17 cellular contexts compared by ENCODE assay signal in the genomic region with DNA sequence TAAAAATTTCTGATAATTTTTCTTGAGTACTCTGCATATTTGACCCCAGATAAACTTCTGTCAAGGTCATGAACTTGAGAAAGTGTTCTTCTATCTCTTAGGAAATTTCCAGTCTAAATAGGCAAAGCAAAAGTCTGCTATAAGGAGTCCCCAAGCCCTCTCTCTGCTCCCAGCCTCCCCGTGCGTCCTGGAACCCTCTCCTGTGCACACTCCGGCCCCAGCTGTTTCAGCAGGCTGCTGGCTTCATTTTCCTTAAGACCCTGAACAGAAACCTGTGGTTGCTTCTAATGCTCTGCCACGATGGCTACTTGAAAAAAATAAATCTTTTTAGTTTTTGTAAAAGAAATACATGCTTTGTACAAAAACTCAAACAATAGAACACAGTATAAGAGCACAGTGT. TPM values are rescaled to one million over a fixed set of nuclear protein-coding genes. Genes with fewer than 3 reads are reported as not detected.
DNase-seq lines count a peak whose midpoint lies in the region; ATAC-seq, FAIRE-seq and TF ChIP-seq lines count a peak whose summit lies in the region.
"Had no signal": no experiment of that assay in that cellular context is flagged by ENCODE, and none has a peak within 500 bp of the region (broad histone marks: within the 10 kb centered on the region; RNA-seq: fewer than 3 reads in every experiment).

No MANE protein-coding gene starts in this region.

- TF ChIP-seq POLR2A in H54 (IDR thresholded peaks at IDR 0.05; ENCODE audit: low read depth, low read length) (no peak), GM12892 (IDR thresholded peaks at IDR 0.05; ENCODE audit: low read depth, low read length) (no peak)

- H3K27ac Mint-ChIP-seq in T-helper 17 cell (peak overlapping the region; percentile 53), immature natural killer cell (peak overlapping the region in 5 of 6 donors; percentile 8 to 96 (median 93)), type B pancreatic cell (no peak overlapping the region)
- H3K27ac Mint-ChIP-seq: CD8-positive, alpha-beta T cell had no signal

- TF ChIP-seq CTCF in type B pancreatic cell (conservative IDR thresholded peaks at IDR 0.05): no peak

- peaks cover 8% of the 10 kb centered on the region for H3K27me3 Mint-ChIP-seq in T-helper 17 cell
- H3K27me3 Mint-ChIP-seq in immature natural killer cell (ENCODE audit: low read depth in 3 of 3): peaks cover 3 to 10% (median 9%) of the 10 kb centered on the region in 3 donors
- peaks cover 38% of the 10 kb centered on the region for H3K27me3 Mint-ChIP-seq in type B pancreatic cell

- H3K9me3 ChIP-seq in T-helper 17 cell (ENCODE audit: control insufficient read depth, low read length, poor library complexity, severe bottlenecking): no peaks in the 10 kb centered on the region
- H3K9me3 ChIP-seq: A549, BE2C had no signal

- FAIRE-seq in H54 (lab: Jason Lieb, UNC) (no peak), GM12892 (lab: Jason Lieb, UNC) (no peak)
- FAIRE-seq: A549, H1, HTR-8/SVneo had no signal

- H3K9me3 Mint-ChIP-seq in immature natural killer cell (no peaks in the 10 kb centered on the region), type B pancreatic cell (no peaks in the 10 kb centered on the region)
- H3K9me3 Mint-ChIP-seq: CD8-positive, alpha-beta T cell had no signal

- DNase-seq in D341Med (ENCODE audit: low spot score) (peak; percentile 11), T-helper 17 cell (no peak), immature natural killer cell (no peak), type B pancreatic cell (ENCODE audit: extremely low spot score, unreplicated experiment) (peak; percentile 16), H54 (ENCODE audit: insufficient read length, low spot score) (no peak), GM12892 (ENCODE audit: insufficient read length) (no peak), NCI-H2227 (lab: John Stamatoyannopoulos, UW; ENCODE audit: unreplicated experiment) (no peak)
- DNase-seq: BE2C; CD8-positive, alpha-beta T cell; COR-L47; DND-41; GDM1 had no signal

- H3K4me1 Mint-ChIP-seq in T-helper 17 cell (peaks cover 19% of the 10 kb centered on the region), immature natural killer cell (peaks cover 52 to 65% of the 10 kb centered on the region in 2 donors), type B pancreatic cell (ENCODE audit: unreplicated experiment) (peaks cover 3% of the 10 kb centered on the region)

- no peak for ATAC-seq in T-helper 17 cell
- ATAC-seq: A549; CD8-positive, alpha-beta T cell; HCT116 had no signal

- H3K4me3 Mint-ChIP-seq in T-helper 17 cell (no peak overlapping the region), immature natural killer cell (peak overlapping the region in 1 of 5 donors; percentile 3), type B pancreatic cell (no peak overlapping the region)
- H3K4me3 Mint-ChIP-seq: CD8-positive, alpha-beta T cell had no signal

- H3K36me3 Mint-ChIP-seq in T-helper 17 cell (ENCODE audit: low read depth): peaks cover 5% of the 10 kb centered on the region
- H3K36me3 Mint-ChIP-seq in immature natural killer cell: peaks cover 0 to 11% (median 5%) of the 10 kb centered on the region in 3 donors
- H3K36me3 Mint-ChIP-seq in type B pancreatic cell: no peaks in the 10 kb centered on the region
- H3K36me3 Mint-ChIP-seq: CD8-positive, alpha-beta T cell had no signal

RNA-seq across cellular contexts. Expression of a gene that starts 14.7 kb away (rescaled TPM):
- total RNA-seq in T-helper 17 cell (not detected), type B pancreatic cell (ENCODE audit: low replicate concordance) (not detected in 2 replicates)
- polyA plus RNA-seq in immature natural killer cell: 1 to 10 TPM in 1 of 3 donors, under 1 TPM in 2; 0.51 to 1.3 (median 0.61) TPM
- polyA plus RNA-seq in GM12892 (2012; ENCODE audit: missing spikeins): not detected
- total RNA-seq: H1 had no signal
- polyA plus RNA-seq: AG04450, H1 had no signal

RNA-seq across cellular contexts. Expression of a gene that starts 18.9 kb away (rescaled TPM):
- total RNA-seq in T-helper 17 cell: 1 to 10 TPM in 1 of 2 donors, under 1 TPM in 1; 0.40 to 1.1 TPM
- 1 to 10 TPM in 1 of 3 donors, under 1 TPM in 1, not detected in 1; 0.82 to 3.3 TPM for polyA plus RNA-seq in immature natural killer cell
- total RNA-seq in type B pancreatic cell (ENCODE audit: low replicate concordance): 0.12 TPM in 1 of 2 replicates, not detected in the other
- polyA plus RNA-seq in GM12892 (2012; ENCODE audit: missing spikeins): not detected
- total RNA-seq: H1 had no signal
- polyA plus RNA-seq: A549, AG04450, H1 had no signal

RNA-seq across cellular contexts. Expression of a gene that starts 36.0 kb away (rescaled TPM):
- 1 to 10 TPM in 1 of 2 donors, under 1 TPM in 1; 0.60 to 1.6 TPM for total RNA-seq in T-helper 17 cell
- polyA plus RNA-seq in immature natural killer cell: under 1 TPM in 2 of 3 donors, not detected in 1; 0.34 to 0.93 TPM
- total RNA-seq in type B pancreatic cell (ENCODE audit: low replicate concordance): 0.48 and 2.9 TPM in 2 replicates
- not detected for polyA plus RNA-seq in GM12892 (2012; ENCODE audit: missing spikeins)
- total RNA-seq: H1 had no signal
- polyA plus RNA-seq: A549, AG04450, H1 had no signal

RNA-seq across cellular contexts. Expression of a gene that starts 42.9 kb away (rescaled TPM):
- total RNA-seq in T-helper 17 cell (1 to 10 TPM in 1 of 2 donors, under 1 TPM in 1; 0.83 to 3.1 TPM), type B pancreatic cell (ENCODE audit: low replicate concordance) (269 and 837 TPM in 2 replicates)
- polyA plus RNA-seq in immature natural killer cell: not detected
- polyA plus RNA-seq in GM12892 (2012; ENCODE audit: missing spikeins): not detected
- total RNA-seq: H1 had no signal
- polyA plus RNA-seq: A549, AG04450, H1 had no signal

Comparison
In these comparisons a context has a peak if more than half of its experiments do, and no peak if none do; other contexts are left out.
1. DNase-seq: peak in D341Med (single experiment) and type B pancreatic cell (single experiment); none in T-helper 17 cell (0 of 3), immature natural killer cell (0 of 3), H54 (single experiment), GM12892 (single experiment) and NCI-H2227 (single experiment).